In genomic region chr18:58221060-58221725, GRCh38 we compare ENCODE assay signal across 1 cellular context.
A peak's percentile ranks its signal among the peaks of the same experiment; 100 is the strongest.
TF ChIP-seq lines count a peak whose summit lies in the region.

No MANE protein-coding gene starts in this region.

TF ChIP-seq in HepG2, 621 proteins besides CTCF, POLR2A, EP300 and RAD21 (continued from another document and continues in another):
- no peak for TF ChIP-seq AFF4 (CRISPR knock-in tag; IDR thresholded peaks at IDR 0.05)
- no peak for TF ChIP-seq NFRKB (IDR thresholded peaks at IDR 0.05)
- no peak for TF ChIP-seq MIER3 (CRISPR knock-in tag; IDR thresholded peaks at IDR 0.05; ENCODE audit: borderline replicate concordance)
- no peak for TF ChIP-seq SRSF1 (optimal IDR thresholded peaks at IDR 0.05; ENCODE audit: low read depth, low read length)
- TF ChIP-seq THAP9 (CRISPR knock-in tag; IDR thresholded peaks at IDR 0.05; ENCODE audit: borderline replicate concordance): no peak
- no peak for TF ChIP-seq ZNF496 (CRISPR knock-in tag; IDR thresholded peaks at IDR 0.05; ENCODE audit: insufficient replicate concordance)
- TF ChIP-seq SKI (IDR thresholded peaks at IDR 0.05; ENCODE audit: partially characterized antibody): no peak
- TF ChIP-seq RXRB (CRISPR knock-in tag; IDR thresholded peaks at IDR 0.05; ENCODE audit: borderline replicate concordance): no peak
- TF ChIP-seq HDAC6 (IDR thresholded peaks at IDR 0.05; ENCODE audit: low read depth, low read length): no peak
- no peak for TF ChIP-seq ZNF737 (CRISPR knock-in tag; IDR thresholded peaks at IDR 0.05; ENCODE audit: borderline replicate concordance)
- TF ChIP-seq PRDM4 (CRISPR knock-in tag; IDR thresholded peaks at IDR 0.05; ENCODE audit: borderline replicate concordance): no peak
- TF ChIP-seq NPAS2 (CRISPR knock-in tag; IDR thresholded peaks at IDR 0.05; ENCODE audit: borderline replicate concordance): no peak
- TF ChIP-seq PBX3 (CRISPR knock-in tag; IDR thresholded peaks at IDR 0.05; ENCODE audit: borderline replicate concordance): no peak
- TF ChIP-seq ZNF333 (CRISPR knock-in tag; IDR thresholded peaks at IDR 0.05; ENCODE audit: borderline replicate concordance): no peak
- no peak for TF ChIP-seq ZBTB44 (CRISPR knock-in tag; IDR thresholded peaks at IDR 0.05)
- no peak for TF ChIP-seq HOXA7 (CRISPR knock-in tag; IDR thresholded peaks at IDR 0.05)
- TF ChIP-seq SP5 (CRISPR knock-in tag; IDR thresholded peaks at IDR 0.05; ENCODE audit: borderline replicate concordance, low read depth): no peak
- no peak for TF ChIP-seq IRF1 (CRISPR knock-in tag; IDR thresholded peaks at IDR 0.05; ENCODE audit: low read depth)
- no peak for TF ChIP-seq ZNF800 (CRISPR knock-in tag; IDR thresholded peaks at IDR 0.05)
- TF ChIP-seq ZNF30 (CRISPR knock-in tag; IDR thresholded peaks at IDR 0.05): no peak
- no peak for TF ChIP-seq ZNF296 (CRISPR knock-in tag; conservative IDR thresholded peaks at IDR 0.05)
- no peak for TF ChIP-seq REPIN1 (CRISPR knock-in tag; IDR thresholded peaks at IDR 0.05; ENCODE audit: borderline replicate concordance, low read depth)
- peak; percentile 35 for TF ChIP-seq ZEB1 (IDR thresholded peaks at IDR 0.05; ENCODE audit: insufficient replicate concordance, low read depth)
- no peak for TF ChIP-seq KMT2B (CRISPR knock-in tag; IDR thresholded peaks at IDR 0.05)
- TF ChIP-seq SMARCE1 (IDR thresholded peaks at IDR 0.05; ENCODE audit: borderline replicate concordance): no peak
- no peak for TF ChIP-seq PHF8 (CRISPR knock-in tag; IDR thresholded peaks at IDR 0.05)
- no peak for TF ChIP-seq ZBTB46 (CRISPR knock-in tag; IDR thresholded peaks at IDR 0.05; ENCODE audit: borderline replicate concordance)
- TF ChIP-seq HBP1 (CRISPR knock-in tag; IDR thresholded peaks at IDR 0.05; ENCODE audit: low read depth): peak; percentile 64; the same call in 1 of the 2 replicates
- TF ChIP-seq ARNT2 (CRISPR knock-in tag; IDR thresholded peaks at IDR 0.05; ENCODE audit: low read depth): no peak
- peak; percentile 78 for TF ChIP-seq POLR2G (IDR thresholded peaks at IDR 0.05; ENCODE audit: low read depth, low read length)
- TF ChIP-seq ATAD3A (CRISPR knock-in tag; IDR thresholded peaks at IDR 0.05): no peak
- no peak for TF ChIP-seq DMTF1 (CRISPR knock-in tag; IDR thresholded peaks at IDR 0.05)
- TF ChIP-seq LBX2 (CRISPR knock-in tag; IDR thresholded peaks at IDR 0.05; ENCODE audit: borderline replicate concordance): no peak
- no peak for TF ChIP-seq ZNF605 (CRISPR knock-in tag; IDR thresholded peaks at IDR 0.05)
- TF ChIP-seq NR2F6 (IDR thresholded peaks at IDR 0.05): no peak
- TF ChIP-seq NR2F6 (CRISPR knock-in tag; IDR thresholded peaks at IDR 0.05): no peak
- TF ChIP-seq ZNF580 (CRISPR knock-in tag; IDR thresholded peaks at IDR 0.05; ENCODE audit: borderline replicate concordance, low read depth): no peak
